ENCODE assay signal across 22 cellular contexts in genomic region chr18:51059969-51060368, GRCh38.
"Had no signal": no experiment of that assay in that cellular context is flagged by ENCODE, and none has a peak within 500 bp of the region (broad histone marks: within the 10 kb centered on the region; RNA-seq: fewer than 3 reads in every experiment).

No MANE protein-coding gene starts in this region.

- ATAC-seq: left cardiac atrium; left lung; lower lobe of right lung; naive thymus-derived CD8-positive, alpha-beta T cell; sciatic nerve; stimulated activated effector memory CD8-positive, alpha-beta T cell treated with anti-CD3 and anti-CD28 coated beads, Interleukin-12 subunit alpha, Interleukin-12 subunit beta, amount 100 ng/mL, for 72 hours had no signal

- H3K4me1 ChIP-seq: left lung, lower lobe of right lung, neural progenitor cell, right atrium auricular region, uterus had no signal

- H3K27ac ChIP-seq: left lung, lower lobe of right lung, neural progenitor cell, neutrophil, right atrium auricular region, skin epidermis, spleen, tibial nerve, uterus had no signal

- H3K9ac ChIP-seq: neural progenitor cell had no signal

- H3K4me3 ChIP-seq: left lung, lower lobe of right lung, neural progenitor cell, right atrium auricular region, skin epidermis, spleen, tibial nerve, uterus had no signal

- H3K36me3 ChIP-seq: uterus had no signal

- H3K27me3 ChIP-seq: left lung, neural progenitor cell, neutrophil, right atrium auricular region, spleen, tibial nerve, uterus had no signal

- H2AFZ ChIP-seq: neural progenitor cell had no signal

- H3K4me2 ChIP-seq: neural progenitor cell had no signal

- FAIRE-seq: keratinocyte had no signal

- H3K9me3 ChIP-seq: left lung, lower lobe of right lung, neutrophil, right atrium auricular region, spleen, tibial nerve, uterus had no signal

- DNase-seq: hippocampal formation; kidney glomerular epithelial cell; left cardiac atrium; left lung; lower lobe of right lung; mammary epithelial cell; mesenchymal stem cell; naive thymus-derived CD8-positive, alpha-beta T cell; occipital lobe; spleen; stimulated activated CD4-positive, alpha-beta T cell treated with anti-CD3 and anti-CD28 coated beads, Interleukin-4, amount 100 ng/mL, for 24 hours; stimulated activated naive CD4-positive, alpha-beta T cell; substantia nigra; uterus had no signal
